In the genomic region with DNA sequence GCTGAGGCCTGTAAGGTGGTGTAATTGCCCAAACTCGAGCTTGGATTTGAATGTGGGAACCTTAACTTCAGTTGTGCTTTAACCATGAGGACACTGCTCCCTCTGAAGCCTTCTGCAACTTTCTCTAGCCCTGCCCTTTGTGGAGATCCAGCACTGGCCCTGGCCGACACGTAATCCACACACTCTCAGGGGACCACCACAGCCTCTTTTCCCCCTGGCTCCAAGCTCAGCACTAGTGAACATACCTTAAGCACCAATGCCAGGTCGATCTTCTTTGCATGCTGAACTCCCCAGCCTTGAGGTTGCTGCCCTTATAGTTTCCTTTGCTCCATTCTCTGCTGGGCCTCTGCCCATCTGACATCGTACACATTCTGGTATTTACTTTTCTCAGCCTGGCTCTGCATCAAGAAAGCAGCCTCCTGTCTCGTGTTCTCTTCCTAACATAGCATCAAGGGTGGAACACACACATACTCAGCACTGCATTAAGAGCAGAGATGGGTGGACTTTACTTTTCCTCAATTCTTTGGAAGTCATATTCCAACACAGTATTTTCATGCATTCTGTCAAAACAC, we compare ENCODE assay signal across 24 cellular contexts.
DNase-seq lines count a peak whose midpoint lies in the region; ATAC-seq and TF ChIP-seq lines count a peak whose summit lies in the region.
"Had no signal": no experiment of that assay in that cellular context is flagged by ENCODE, and none has a peak within 500 bp of the region (broad histone marks: within the 10 kb centered on the region; RNA-seq: fewer than 3 reads in every experiment).

No MANE protein-coding gene starts in this region.

- intact Hi-C loops in sciatic nerve (cut with DNase I): no loop called here

- H3K4me3 ChIP-seq in fibroblast of pulmonary artery (replicated peaks; ENCODE audit: low read depth, low read length): no peak overlapping the region
- H3K4me3 ChIP-seq: SK-N-MC, upper lobe of left lung had no signal

- no peak for TF ChIP-seq CTCF in fibroblast of pulmonary artery (IDR thresholded peaks at IDR 0.05; ENCODE audit: low read length, missing control alignments)

- DNase-seq in DMS 273 (lab: John Stamatoyannopoulos, UW; ENCODE audit: unreplicated experiment) (peak; percentile 19), DMS 273 treated with DMSO at 0.1 percent for 48 hours (lab: John Stamatoyannopoulos, UW) (no peak), RPMI7951 (ENCODE audit: low read depth) (peak; percentile 36), fibroblast of pulmonary artery (ENCODE audit: low read depth) (peak; percentile 36), sciatic nerve (ENCODE audit: low spot score) (no peak), NCI-H446 treated with DMSO at 0.1 percent for 48 hours (lab: John Stamatoyannopoulos, UW) (no peak)
- DNase-seq: activated B cell treated with CpG ODN at 0.5 μM for 24 hours; activated CD4-positive, alpha-beta memory T cell treated with anti-CD3 and anti-CD28 coated beads, Interleukin-2, amount 10 ng/mL, durations not matched to agents 7 days and 5 days; activated naive CD4-positive, alpha-beta T cell treated with Interleukin-2 at 50 U/mL for 16 hours; activated T-cell treated with anti-CD3 and anti-CD28 coated beads, Interleukin-2, amount 50 U/mL, for 4 hours; AML-193; cerebellar nuclear complex; COR-L47; effector CD4-positive, alpha-beta T cell; H9; NCI-H1436; NCI-H69; OCI-M1; upper lobe of left lung had no signal

- ATAC-seq in sciatic nerve: peak; percentile 59
- no peak for ATAC-seq in HG03135 (IDR thresholded peaks at IDR 0.05; ENCODE audit: unreplicated experiment)
- no peak for ATAC-seq in GM19035 (IDR thresholded peaks at IDR 0.05; ENCODE audit: unreplicated experiment)
- ATAC-seq: activated T-cell treated with anti-CD3 and anti-CD28 coated beads, Interleukin-2, amount 50 U/mL, for 4 hours; left lobe of liver; natural killer cell treated with Interleukin-12 subunit alpha and Interleukin-12 subunit beta and Interleukin-15 and Interleukin-18, amount 100 ng/mL, for 72 hours had no signal

Comparison
In these comparisons a context has a peak if more than half of its experiments do, and no peak if none do; other contexts are left out.
1. DNase-seq: peak in DMS 273 (single experiment), RPMI7951 (single experiment) and fibroblast of pulmonary artery (single experiment); none in DMS 273 treated with DMSO at 0.1 percent for 48 hours (single experiment), sciatic nerve (single experiment) and NCI-H446 treated with DMSO at 0.1 percent for 48 hours (single experiment).